Comparison of ENCODE assay signal across 18 cellular contexts in genomic region chr15:100525894-100526512, GRCh38. TPM values are rescaled to one million over a fixed set of nuclear protein-coding genes. Genes with fewer than 3 reads are reported as not detected.
DNase-seq lines count a peak whose midpoint lies in the region; ATAC-seq and TF ChIP-seq lines count a peak whose summit lies in the region.
"Had no signal": no experiment of that assay in that cellular context is flagged by ENCODE, and none has a peak within 500 bp of the region (broad histone marks: within the 10 kb centered on the region; RNA-seq: fewer than 3 reads in every experiment).

No MANE protein-coding gene starts in this region.

- ATAC-seq in left colon (no peak), GM18505 (IDR thresholded peaks at IDR 0.05; ENCODE audit: unreplicated experiment) (no peak), HG02678 (IDR thresholded peaks at IDR 0.05; ENCODE audit: unreplicated experiment) (no peak), GM18907 (IDR thresholded peaks at IDR 0.05; ENCODE audit: unreplicated experiment) (no peak)
- no peak for ATAC-seq in natural killer cell treated with Interleukin-12 subunit alpha and Interleukin-12 subunit beta and Interleukin-15 and Interleukin-18, amount 100 ng/mL, for 72 hours
- ATAC-seq: K562; Panc1; stimulated activated naive B cell treated with anti-CD40 and anti-IgM and Interleukin-4, amounts not matched to agents 10 μg/mL and 1 μg/mL and 100 μg/mL, for 72 hours; T-helper 17 cell had no signal

- no peaks in the 10 kb centered on the region for H3K36me3 ChIP-seq in skeletal muscle tissue (ENCODE audit: control insufficient read depth in 3 of 3, insufficient read depth in 3 of 3, low read length in 3 of 3)
- H3K36me3 ChIP-seq: BLaER1 treated with 17β-estradiol and CSF1 and Interleukin-3, amounts not matched to agents 10 nM and 100 nM had no signal

- peaks cover 7 to 18% (median 17%) of the 10 kb centered on the region in 3 donors for H3K4me1 ChIP-seq in skeletal muscle tissue (ENCODE audit: control insufficient read depth in 3 of 3, insufficient read depth in 3 of 3, low read length in 3 of 3)

- no peak overlapping the region for H3K27ac Mint-ChIP-seq in natural killer cell treated with Interleukin-12 subunit alpha and Interleukin-12 subunit beta and Interleukin-15 and Interleukin-18, amount 100 ng/mL, for 72 hours
- H3K27ac Mint-ChIP-seq: activated CD4-positive, alpha-beta T cell treated with anti-CD3 and anti-CD28 coated beads, Interleukin-2, amount 10 ng/mL, durations not matched to agents 7 days and 5 days; stimulated activated naive B cell treated with anti-CD40 and anti-IgM and Interleukin-4, amounts not matched to agents 10 μg/mL and 1 μg/mL and 100 μg/mL, for 72 hours; T-helper 17 cell had no signal

- H3K36me3 Mint-ChIP-seq in natural killer cell treated with Interleukin-12 subunit alpha and Interleukin-12 subunit beta and Interleukin-15 and Interleukin-18, amount 100 ng/mL, for 72 hours: no peaks in the 10 kb centered on the region
- H3K36me3 Mint-ChIP-seq: stimulated activated naive B cell treated with anti-CD40 and anti-IgM and Interleukin-4, amounts not matched to agents 10 μg/mL and 1 μg/mL and 100 μg/mL, for 72 hours had no signal

- H3K27me3 ChIP-seq in skeletal muscle tissue (ENCODE audit: control insufficient read depth in 3 of 3, insufficient read depth in 3 of 3, low read length in 3 of 3): no peaks in the 10 kb centered on the region
- H3K27me3 ChIP-seq: BLaER1 treated with 17β-estradiol and CSF1 and Interleukin-3, amounts not matched to agents 10 nM and 100 nM had no signal

- H3K27me3 Mint-ChIP-seq in natural killer cell treated with Interleukin-12 subunit alpha and Interleukin-12 subunit beta and Interleukin-15 and Interleukin-18, amount 100 ng/mL, for 72 hours: peaks cover 6 to 7% of the 10 kb centered on the region in 2 donors
- H3K27me3 Mint-ChIP-seq: activated CD4-positive, alpha-beta T cell treated with anti-CD3 and anti-CD28 coated beads, Interleukin-2, amount 10 ng/mL, durations not matched to agents 7 days and 5 days had no signal

- no peak overlapping the region for H3K4me3 Mint-ChIP-seq in natural killer cell treated with Interleukin-12 subunit alpha and Interleukin-12 subunit beta and Interleukin-15 and Interleukin-18, amount 100 ng/mL, for 72 hours
- H3K4me3 Mint-ChIP-seq: activated CD4-positive, alpha-beta T cell treated with anti-CD3 and anti-CD28 coated beads, Interleukin-2, amount 10 ng/mL, durations not matched to agents 7 days and 5 days; central memory CD8-positive, alpha-beta T cell; stimulated activated naive B cell treated with anti-CD40 and anti-IgM and Interleukin-4, amounts not matched to agents 10 μg/mL and 1 μg/mL and 100 μg/mL, for 72 hours; T-helper 17 cell had no signal

- intact Hi-C loops in left colon (cut with DNase I, micrococcal nuclease): no loop called here

- TF ChIP-seq POLR2A in GM18505 (IDR thresholded peaks at IDR 0.05; ENCODE audit: borderline replicate concordance, extremely low read depth, insufficient read depth, insufficient read length): no peak

- H3K4me1 Mint-ChIP-seq in natural killer cell treated with Interleukin-12 subunit alpha and Interleukin-12 subunit beta and Interleukin-15 and Interleukin-18, amount 100 ng/mL, for 72 hours (ENCODE audit: low read depth in 2 of 2): peaks cover 2 to 3% of the 10 kb centered on the region in 2 donors
- H3K4me1 Mint-ChIP-seq: stimulated activated naive B cell treated with anti-CD40 and anti-IgM and Interleukin-4, amounts not matched to agents 10 μg/mL and 1 μg/mL and 100 μg/mL, for 72 hours had no signal

- no peaks in the 10 kb centered on the region for H3K9me3 ChIP-seq in skeletal muscle tissue (ENCODE audit: control insufficient read depth in 3 of 3, low read length in 3 of 3)

- no peaks in the 10 kb centered on the region for H3K9me3 Mint-ChIP-seq in natural killer cell treated with Interleukin-12 subunit alpha and Interleukin-12 subunit beta and Interleukin-15 and Interleukin-18, amount 100 ng/mL, for 72 hours
- H3K9me3 Mint-ChIP-seq: central memory CD8-positive, alpha-beta T cell had no signal

- H3K9ac ChIP-seq in skeletal muscle tissue (ENCODE audit: low read depth in 1 of 3, low read length in 3 of 3): no peak overlapping the region
- H3K9ac ChIP-seq: BLaER1 treated with 17β-estradiol and CSF1 and Interleukin-3, amounts not matched to agents 10 nM and 100 nM had no signal

- peak overlapping the region in 1 of 3 donors; percentile 19 for H3K4me3 ChIP-seq in skeletal muscle tissue (ENCODE audit: low read length in 3 of 3)
- H3K4me3 ChIP-seq: BLaER1 treated with 17β-estradiol and CSF1 and Interleukin-3, amounts not matched to agents 10 nM and 100 nM; K562 had no signal

- DNase-seq in NCI-H1092 treated with DMSO at 0.1 percent for 48 hours (lab: John Stamatoyannopoulos, UW) (peak; percentile 79), cerebellar nuclear complex (lab: John Stamatoyannopoulos, UW) (peak; percentile 44 to 63), left colon (peak; percentile 11 to 72)
- DNase-seq in natural killer cell treated with Interleukin-12 subunit alpha and Interleukin-12 subunit beta and Interleukin-15 and Interleukin-18, amount 100 ng/mL, for 72 hours (ENCODE audit: low spot score): no peak
- DNase-seq: activated CD4-positive, alpha-beta T cell treated with anti-CD3 and anti-CD28 coated beads, Interleukin-2, amount 10 ng/mL, durations not matched to agents 7 days and 5 days; activated gamma-delta T cell treated with Interleukin-2 at 50 U/mL for 16 hours; NCI-H2171; stimulated activated CD4-positive, alpha-beta T cell treated with anti-CD3 and anti-CD28 coated beads, Interleukin-1b, Interleukin-23, amount 100 ng/mL, for 48 hours; stimulated activated naive B cell treated with anti-CD40 and anti-IgM and Interleukin-4, amounts not matched to agents 10 μg/mL and 1 μg/mL and 100 μg/mL, for 72 hours; T-helper 17 cell had no signal

- H3K27ac ChIP-seq in skeletal muscle tissue (ENCODE audit: low read depth, low read length): peak overlapping the region; percentile 32
- H3K27ac ChIP-seq: BLaER1 treated with 17β-estradiol and CSF1 and Interleukin-3, amounts not matched to agents 10 nM and 100 nM had no signal

RNA-seq across cellular contexts. Expression of gene CERS3, which starts 2.7 kb away (rescaled TPM):
- total RNA-seq in left colon: not detected
- total RNA-seq in skeletal muscle tissue: 0.52 TPM
- under 1 TPM in 1 of 2 donors, not detected in 1; 0.22 TPM for total RNA-seq in natural killer cell treated with Interleukin-12 subunit alpha and Interleukin-12 subunit beta and Interleukin-15 and Interleukin-18, amount 100 ng/mL, for 72 hours
- total RNA-seq: K562 had no signal
